ENCODE assay signal across 8 cellular contexts in the genomic region with DNA sequence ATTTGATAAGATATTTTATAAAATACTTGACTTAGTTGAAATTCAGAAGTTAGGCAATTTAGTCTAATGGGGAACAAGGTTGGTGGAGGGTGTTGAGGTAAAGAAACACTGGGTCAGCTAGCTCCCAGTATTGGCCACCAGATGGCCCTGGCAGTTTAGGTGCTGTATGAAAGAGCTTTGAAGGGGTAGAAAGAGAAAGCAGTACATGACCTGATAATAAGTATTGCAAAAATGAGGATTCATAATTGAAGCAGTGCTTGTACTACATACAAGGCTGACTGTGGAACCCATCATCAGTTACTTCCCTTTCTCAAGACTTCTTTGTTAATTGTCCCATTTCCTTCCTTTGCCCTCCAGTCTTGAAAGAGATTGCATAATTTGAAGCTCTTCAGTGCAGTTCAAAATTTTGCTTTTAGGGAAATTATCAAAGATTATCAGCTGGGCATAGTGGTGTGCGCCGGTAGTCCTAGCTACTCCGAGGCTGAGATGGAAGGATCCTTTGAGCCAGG. TPM values are rescaled to one million over a fixed set of nuclear protein-coding genes. Genes with fewer than 3 reads are reported as not detected.
DNase-seq lines count a peak whose midpoint lies in the region; FAIRE-seq and TF ChIP-seq lines count a peak whose summit lies in the region.

No MANE protein-coding gene starts in this region.

- H3K36me3 ChIP-seq in osteoblast (ENCODE audit: insufficient read depth, low read length): no peaks in the 10 kb centered on the region
- no peaks in the 10 kb centered on the region for H3K36me3 ChIP-seq in CD8-positive, alpha-beta memory T cell (ENCODE audit: insufficient read depth, low read length)

- POLR2A ChIA-PET in RWPE1 (lab: Yijun Ruan, JAX; ENCODE audit: low non-redundant PET): no interaction called here
- POLR2A ChIA-PET in CD8-positive, alpha-beta memory T cell (lab: Charles Lee): no interaction called here

- peaks cover 27% of the 10 kb centered on the region for H3K4me1 ChIP-seq in osteoblast (ENCODE audit: insufficient read depth, low read length)
- H3K4me1 ChIP-seq in CD8-positive, alpha-beta memory T cell (ENCODE audit: insufficient read depth, low read length): no peaks in the 10 kb centered on the region

- H3K9me3 ChIP-seq in osteoblast (ENCODE audit: low read depth, low read length): no peaks in the 10 kb centered on the region
- no peaks in the 10 kb centered on the region for H3K9me3 ChIP-seq in CD8-positive, alpha-beta memory T cell (ENCODE audit: low read length)

- no peak overlapping the region for H3K4me3 Mint-ChIP-seq in CD8-positive, alpha-beta memory T cell

- H3K27ac ChIP-seq in RWPE1: no peak overlapping the region
- H3K27ac ChIP-seq in osteoblast (ENCODE audit: low read depth, low read length): no peak overlapping the region
- H3K27ac ChIP-seq in CD8-positive, alpha-beta memory T cell (ENCODE audit: low read depth, low read length): no peak overlapping the region

- H3K9me3 Mint-ChIP-seq in CD8-positive, alpha-beta memory T cell: no peaks in the 10 kb centered on the region

- H3K27ac Mint-ChIP-seq in CD8-positive, alpha-beta memory T cell: peak overlapping the region in 1 of 8 donors; percentile 31

- DNase-seq in D721Med (ENCODE audit: insufficient read length, low spot score): no peak
- DNase-seq in HUDEP-2 (lab: John Stamatoyannopoulos, UW; ENCODE audit: unreplicated experiment in 76 of 76): peak in 48 of 76 experiments; percentile 1 to 86 (median 20)
- peak; percentile 5 for DNase-seq in RWPE1 (ENCODE audit: low spot score)
- DNase-seq in epithelial cell of proximal tubule (ENCODE audit: low read depth): no peak
- no peak for DNase-seq in osteoblast (ENCODE audit: insufficient read length, low spot score, missing footprints)
- no peak for DNase-seq in CD8-positive, alpha-beta memory T cell
- DNase-seq in frontal cortex (ENCODE audit: low spot score in 2 of 2): no peak
- no peak for DNase-seq in T1000 (lab: John Stamatoyannopoulos, UW)

- H3K4me3 ChIP-seq in epithelial cell of proximal tubule (ENCODE audit: low read depth, low read length) (no peak overlapping the region), osteoblast (ENCODE audit: insufficient read depth, low read length) (no peak overlapping the region)
- no peak overlapping the region for H3K4me3 ChIP-seq in CD8-positive, alpha-beta memory T cell (ENCODE audit: low read length)

- H2AFZ ChIP-seq in osteoblast (ENCODE audit: low read length): no peak overlapping the region

- no peaks in the 10 kb centered on the region for H3K27me3 ChIP-seq in osteoblast (ENCODE audit: insufficient read depth, low read length)
- no peaks in the 10 kb centered on the region for H3K27me3 ChIP-seq in CD8-positive, alpha-beta memory T cell (ENCODE audit: insufficient read depth, low read length, poor library complexity, severe bottlenecking)

- H3K27me3 Mint-ChIP-seq in CD8-positive, alpha-beta memory T cell: no peaks in the 10 kb centered on the region

- TF ChIP-seq CTCF in D721Med (IDR thresholded peaks at IDR 0.05; ENCODE audit: insufficient read depth, missing control alignments) (peak; percentile 56), RWPE1 (conservative IDR thresholded peaks at IDR 0.05; ENCODE audit: low read depth) (peak; percentile 22; the same call in 1 of the 2 replicates), epithelial cell of proximal tubule (conservative IDR thresholded peaks at IDR 0.05; ENCODE audit: low read depth, low read length) (peak; percentile 82), osteoblast (IDR thresholded peaks at IDR 0.05; ENCODE audit: extremely low read depth, low read depth, low read length) (peak; percentile 62)

- H3K36me3 Mint-ChIP-seq in CD8-positive, alpha-beta memory T cell: peaks cover 0 to 3% (median 2%) of the 10 kb centered on the region in 3 donors

- peaks cover 63% of the 10 kb centered on the region for H4K20me1 ChIP-seq in osteoblast (ENCODE audit: insufficient read depth, low read length)

- H3K79me2 ChIP-seq in osteoblast (ENCODE audit: insufficient read depth, low read length): peaks cover 91% of the 10 kb centered on the region

- no peak overlapping the region for H3K4me2 ChIP-seq in osteoblast (ENCODE audit: insufficient read depth, low read length)

- peaks cover 19 to 50% (median 20%) of the 10 kb centered on the region in 3 donors for H3K4me1 Mint-ChIP-seq in CD8-positive, alpha-beta memory T cell

- CTCF ChIA-PET in RWPE1 (lab: Yijun Ruan, JAX): interaction anchor here (0.6 to 1.3 kb wide), 5 partner anchors 9 to 924 kb away, joined by 3 to 5 read pairs (median 3); no protein-coding TSS in a partner anchor
- CTCF ChIA-PET in CD8-positive, alpha-beta memory T cell (lab: Charles Lee): interaction anchor here (1.4 kb wide), 1 partner anchor 412 kb away, joined by 6 read pairs; no protein-coding TSS in a partner anchor

- FAIRE-seq in D721Med (lab: Jason Lieb, UNC) (no peak), frontal cortex (lab: Jason Lieb, UNC) (no peak)

RNA-seq across cellular contexts. Expression of a gene that starts 29.4 kb away (rescaled TPM):
- total RNA-seq in epithelial cell of proximal tubule (8.5 and 31.1 TPM in 2 replicates), osteoblast (48.9 and 82.5 TPM in 2 replicates), frontal cortex (124 TPM)
- 1 to 10 TPM; 6.3 to 6.8 TPM for total RNA-seq in CD8-positive, alpha-beta memory T cell
- 3.2 TPM for polyA plus RNA-seq in CD8-positive, alpha-beta memory T cell

Comparison
In these comparisons a context has a peak if more than half of its experiments do, and no peak if none do; other contexts are left out.
1. DNase-seq: peak in HUDEP-2 (48 of 76) and RWPE1 (single experiment); none in D721Med (single experiment), epithelial cell of proximal tubule (single experiment), osteoblast (single experiment), CD8-positive, alpha-beta memory T cell (0 of 5), frontal cortex (0 of 2) and T1000 (single experiment).
2. CTCF ChIP-seq: peak in every context shown above with its lines; median percentile 82 in epithelial cell of proximal tubule; 62 in osteoblast; 56 in D721Med; 22 in RWPE1.